8 cellular contexts compared by ENCODE assay signal in genomic region chr12:113358381-113359132, GRCh38. TPM values are rescaled to one million over a fixed set of nuclear protein-coding genes. Genes with fewer than 3 reads are reported as not detected.
A peak's percentile ranks its signal among the peaks of the same experiment; 100 is the strongest.
DNase-seq lines count a peak whose midpoint lies in the region; ATAC-seq and TF ChIP-seq lines count a peak whose summit lies in the region.

Gene PLBD2 (plus strand): TSS chr12:113358587. CDS start chr12:113358601, 14 bp downstream.

- DNase-seq in BE2C (peak; percentile 96), GM19238 (ENCODE audit: insufficient read length, low spot score) (peak; percentile 98), NCI-H524 treated with DMSO at 0.1 percent for 48 hours (lab: John Stamatoyannopoulos, UW) (peak; percentile 54), colonic mucosa (peak; percentile 95), left kidney (ENCODE audit: low read depth, low spot score) (peak; percentile 98)
- DNase-seq in activated CD4-positive, alpha-beta T cell treated with anti-CD3 and anti-CD28 coated beads, Interleukin-2, amount 10 ng/mL, durations not matched to agents 24 days and 14 days, result peak; percentile 97
- peak; percentile 94 for DNase-seq in stimulated activated CD4-positive, alpha-beta T cell treated with anti-CD3 and anti-CD28 coated beads, Interleukin-1b, Interleukin-23, amount 100 ng/mL, for 48 hours

- H3K36me3 Mint-ChIP-seq in activated CD4-positive, alpha-beta T cell treated with anti-CD3 and anti-CD28 coated beads, Interleukin-2, amount 10 ng/mL, durations not matched to agents 24 days and 14 days (ENCODE audit: low read depth), result no peaks in the 10 kb centered on the region

- peak; percentile 84 for ATAC-seq in HG03439 (IDR thresholded peaks at IDR 0.05; ENCODE audit: unreplicated experiment)

- no peaks in the 10 kb centered on the region for H3K9me3 ChIP-seq in BE2C
- H3K9me3 ChIP-seq in colonic mucosa, result no peaks in the 10 kb centered on the region

- TF ChIP-seq CTCF in BE2C (IDR thresholded peaks at IDR 0.05; ENCODE audit: low read depth, low read length) (no peak), colonic mucosa (IDR thresholded peaks at IDR 0.05) (no peak)

- H3K27ac Mint-ChIP-seq in activated CD4-positive, alpha-beta T cell treated with anti-CD3 and anti-CD28 coated beads, Interleukin-2, amount 10 ng/mL, durations not matched to agents 24 days and 14 days, result peak within 1 kb of the TSS; percentile 76

- H3K4me3 ChIP-seq in BE2C (ENCODE audit: low read depth, low read length) (peak within 1 kb of the TSS; percentile 93), colonic mucosa (peak within 1 kb of the TSS; percentile 90)

- H3K4me3 Mint-ChIP-seq in activated CD4-positive, alpha-beta T cell treated with anti-CD3 and anti-CD28 coated beads, Interleukin-2, amount 10 ng/mL, durations not matched to agents 24 days and 14 days, result peak within 1 kb of the TSS; percentile 89

- H3K4me1 Mint-ChIP-seq in activated CD4-positive, alpha-beta T cell treated with anti-CD3 and anti-CD28 coated beads, Interleukin-2, amount 10 ng/mL, durations not matched to agents 24 days and 14 days, result peaks cover 16% of the 10 kb centered on the region

- no peaks in the 10 kb centered on the region; the same call in none of the 2 replicates for H3K36me3 ChIP-seq in BE2C
- H3K36me3 ChIP-seq in colonic mucosa, result no peaks in the 10 kb centered on the region

- no peaks in the 10 kb centered on the region for H3K9me3 Mint-ChIP-seq in activated CD4-positive, alpha-beta T cell treated with anti-CD3 and anti-CD28 coated beads, Interleukin-2, amount 10 ng/mL, durations not matched to agents 24 days and 14 days

- H3K27me3 ChIP-seq in BE2C (no peaks in the 10 kb centered on the region), colonic mucosa (no peaks in the 10 kb centered on the region)

- peak within 1 kb of the TSS; percentile 42 for H3K27ac ChIP-seq in colonic mucosa

- intact Hi-C loops in activated CD4-positive, alpha-beta T cell treated with anti-CD3 and anti-CD28 coated beads, Interleukin-2, amount 10 ng/mL, durations not matched to agents 24 days and 14 days (cut with micrococcal nuclease), result loop anchor here (1.0 to 5.0 kb wide), 3 partner anchors 23 to 173 kb away; partner anchors contain the start of genes DDX54, RITA1, SLC8B1 and TPCN1
- intact Hi-C loops in colonic mucosa (cut with DNase I), result no loop called here

- H3K27me3 Mint-ChIP-seq in activated CD4-positive, alpha-beta T cell treated with anti-CD3 and anti-CD28 coated beads, Interleukin-2, amount 10 ng/mL, durations not matched to agents 24 days and 14 days, result peaks cover 3% of the 10 kb centered on the region

- H3K4me1 ChIP-seq in BE2C (no peaks in the 10 kb centered on the region), colonic mucosa (no peaks in the 10 kb centered on the region)

- peak within 1 kb of the TSS; percentile 78 to 92 for H3K9ac ChIP-seq in colonic mucosa (ENCODE audit: low read depth in 2 of 2, low read length in 2 of 2)

RNA-seq across cellular contexts. Expression of gene PLBD2, which starts in this region (rescaled TPM):
- 17.2 TPM for polyA plus RNA-seq in BE2C (2012; ENCODE audit: insufficient read depth, insufficient read length, low read depth)
- total RNA-seq in activated CD4-positive, alpha-beta T cell treated with anti-CD3 and anti-CD28 coated beads, Interleukin-2, amount 10 ng/mL, durations not matched to agents 24 days and 14 days, result 16.0 and 16.3 TPM in 2 replicates
- total RNA-seq in colonic mucosa, result 10 to 100 TPM; 20.2 to 23.4 TPM

Comparison
In these comparisons a context has a peak if more than half of its experiments do, and no peak if none do; other contexts are left out.
1. Peak in every context shown above with its lines: DNase-seq, ATAC-seq, H3K4me3 ChIP-seq and H3K27ac ChIP-seq.